In genomic region chr17:7839199-7839889, GRCh38 we compare ENCODE assay signal across 9 cellular contexts. TPM values are rescaled to one million over a fixed set of nuclear protein-coding genes. Genes with fewer than 3 reads are reported as not detected.
DNase-seq lines count a peak whose midpoint lies in the region; ATAC-seq, FAIRE-seq and TF ChIP-seq lines count a peak whose summit lies in the region.
"Had no signal": no experiment of that assay in that cellular context is flagged by ENCODE, and none has a peak within 500 bp of the region (broad histone marks: within the 10 kb centered on the region; RNA-seq: fewer than 3 reads in every experiment).

No MANE protein-coding gene starts in this region.

- peaks cover 23% of the 10 kb centered on the region for H3K36me3 Mint-ChIP-seq in activated B cell treated with CpG ODN at 0.5 μM for 24 hours (ENCODE audit: low read depth)

- H3K4me1 ChIP-seq in hepatocyte (ENCODE audit: insufficient read depth), result peaks cover 30% of the 10 kb centered on the region

- H3K9me2 ChIP-seq in hepatocyte (replicated peaks; ENCODE audit: insufficient read depth), result no peaks in the 10 kb centered on the region

- H3K9me3 ChIP-seq in hepatocyte (ENCODE audit: low read depth), result no peaks in the 10 kb centered on the region

- H3K79me2 ChIP-seq in hepatocyte, result peaks cover 50% of the 10 kb centered on the region

- peaks cover 30% of the 10 kb centered on the region for H4K20me1 ChIP-seq in hepatocyte (ENCODE audit: insufficient read depth, poor library complexity, severe bottlenecking)

- peaks cover 65% of the 10 kb centered on the region for H3K4me1 Mint-ChIP-seq in activated B cell treated with CpG ODN at 0.5 μM for 24 hours
- peaks cover 63% of the 10 kb centered on the region for H3K4me1 Mint-ChIP-seq in stimulated activated naive CD8-positive, alpha-beta T cell treated with anti-CD3 and anti-CD28 coated beads, Interleukin-15, amount 100 ng/mL, for 72 hours

- no peak for FAIRE-seq in HTR-8/SVneo (lab: Jason Lieb, UNC)

- peak; percentile 75 for DNase-seq in SIG-M5 treated with dmso at 0.1 percent for 504 hours (lab: John Stamatoyannopoulos, UW; ENCODE audit: unreplicated experiment)
- no peak for DNase-seq in SIG-M5 (lab: John Stamatoyannopoulos, UW)
- no peak for DNase-seq in activated B cell treated with CpG ODN at 0.5 μM for 24 hours
- DNase-seq in hepatocyte (ENCODE audit: low spot score), result peak; percentile 56
- peak; percentile 60 to 63 for DNase-seq in stimulated activated naive CD8-positive, alpha-beta T cell treated with anti-CD3 and anti-CD28 coated beads, Interleukin-15, amount 100 ng/mL, for 72 hours
- no peak for DNase-seq in HTR-8/SVneo (ENCODE audit: insufficient read length, low spot score)
- no peak for DNase-seq in stimulated activated CD4-positive, alpha-beta T cell treated with anti-CD3 and anti-CD28 coated beads, Interleukin-12 subunit alpha, Interleukin-12 subunit beta, amount 100 ng/mL, for 4 hours
- DNase-seq in NCI-H2081 treated with DMSO at 0.1 percent for 48 hours (lab: John Stamatoyannopoulos, UW), result no peak
- DNase-seq: ACHN had no signal

- 55% methylated on average over 6 of the region's 6 CpGs for WGBS in hepatocyte (ENCODE audit: low lambda C conversion rate, missing lambda C conversion rate)

- no peaks in the 10 kb centered on the region for H3K27me3 ChIP-seq in hepatocyte

- H3K4me3 ChIP-seq in hepatocyte, result peak overlapping the region; percentile 20

- POLR2A ChIA-PET in activated B cell treated with CpG ODN at 0.5 μM for 24 hours (lab: Charles Lee), result interaction anchor here (4.4 to 6.1 kb wide), 2 partner anchors 17 to 153 kb away, joined by 43 to 74 read pairs; partner anchors contain the start of genes CYB5D1, NAA38, TMEM88 and TP53

- H2AFZ ChIP-seq in hepatocyte, result no peak overlapping the region

- H3K27ac ChIP-seq in hepatocyte, result peak overlapping the region; percentile 99

- intact Hi-C loops in activated B cell treated with CpG ODN at 0.5 μM for 24 hours (cut with micrococcal nuclease), result no loop called here

- H3K27me3 Mint-ChIP-seq in activated B cell treated with CpG ODN at 0.5 μM for 24 hours, result no peaks in the 10 kb centered on the region
- no peaks in the 10 kb centered on the region for H3K27me3 Mint-ChIP-seq in stimulated activated naive CD8-positive, alpha-beta T cell treated with anti-CD3 and anti-CD28 coated beads, Interleukin-15, amount 100 ng/mL, for 72 hours

- no peak for ATAC-seq in activated B cell treated with CpG ODN at 0.5 μM for 24 hours (ENCODE audit: low read depth)
- ATAC-seq in stimulated activated naive CD8-positive, alpha-beta T cell treated with anti-CD3 and anti-CD28 coated beads, Interleukin-15, amount 100 ng/mL, for 72 hours, result no peak

- H3K4me3 Mint-ChIP-seq in activated B cell treated with CpG ODN at 0.5 μM for 24 hours, result peak overlapping the region; percentile 6
- peak overlapping the region; percentile 95 to 96 for H3K4me3 Mint-ChIP-seq in stimulated activated naive CD8-positive, alpha-beta T cell treated with anti-CD3 and anti-CD28 coated beads, Interleukin-15, amount 100 ng/mL, for 72 hours

- CTCF ChIA-PET in activated B cell treated with CpG ODN at 0.5 μM for 24 hours (lab: Charles Lee), result interaction anchor here (0.8 kb wide), 1 partner anchor 150 kb away, joined by 3 read pairs; no protein-coding TSS in a partner anchor

- no peaks in the 10 kb centered on the region for H3K9me3 Mint-ChIP-seq in activated B cell treated with CpG ODN at 0.5 μM for 24 hours
- H3K9me3 Mint-ChIP-seq in stimulated activated naive CD8-positive, alpha-beta T cell treated with anti-CD3 and anti-CD28 coated beads, Interleukin-15, amount 100 ng/mL, for 72 hours, result no peaks in the 10 kb centered on the region

- peak overlapping the region; percentile 94 for H3K4me2 ChIP-seq in hepatocyte

- TF ChIP-seq CTCF in activated B cell treated with CpG ODN at 0.5 μM for 24 hours (IDR thresholded peaks at IDR 0.05) (no peak), hepatocyte (IDR thresholded peaks at IDR 0.05; ENCODE audit: poor library complexity) (no peak)

- H3K27ac Mint-ChIP-seq in activated B cell treated with CpG ODN at 0.5 μM for 24 hours, result peak overlapping the region; percentile 89
- H3K27ac Mint-ChIP-seq in stimulated activated naive CD8-positive, alpha-beta T cell treated with anti-CD3 and anti-CD28 coated beads, Interleukin-15, amount 100 ng/mL, for 72 hours, result peak overlapping the region; percentile 100

- no peaks in the 10 kb centered on the region for H3K36me3 ChIP-seq in hepatocyte (replicated peaks; ENCODE audit: insufficient read depth, low read depth)

RNA-seq across cellular contexts. Expression of gene KDM6B, which starts 5.3 kb away (rescaled TPM):
- total RNA-seq in activated B cell treated with CpG ODN at 0.5 μM for 24 hours (70.8 and 72.5 TPM in 2 replicates), hepatocyte (3.3 and 5.9 TPM in 2 replicates)
- 10.2 and 11.3 TPM in 2 replicates for polyA plus RNA-seq in hepatocyte

RNA-seq across cellular contexts. Expression of gene TMEM88, which starts 15.5 kb away (rescaled TPM):
- total RNA-seq in activated B cell treated with CpG ODN at 0.5 μM for 24 hours (3.2 and 7.1 TPM in 2 replicates), hepatocyte (59.6 and 73.3 TPM in 2 replicates)
- polyA plus RNA-seq in hepatocyte, result 241 and 328 TPM in 2 replicates

RNA-seq across cellular contexts. Expression of gene NAA38, which starts 18.0 kb away (rescaled TPM):
- total RNA-seq in activated B cell treated with CpG ODN at 0.5 μM for 24 hours, result 36.0 and 47.9 TPM in 2 replicates
- 49.2 and 66.0 TPM in 2 replicates for total RNA-seq in hepatocyte
- polyA plus RNA-seq in hepatocyte, result 147 and 154 TPM in 2 replicates

RNA-seq across cellular contexts. Expression of gene CYB5D1, which starts 18.5 kb away (rescaled TPM):
- total RNA-seq in activated B cell treated with CpG ODN at 0.5 μM for 24 hours, result 5.4 and 6.1 TPM in 2 replicates
- total RNA-seq in hepatocyte, result 9.1 and 14.1 TPM in 2 replicates
- polyA plus RNA-seq in hepatocyte, result 12.2 and 15.1 TPM in 2 replicates

RNA-seq across cellular contexts. Expression of gene CHD3, which starts 49.2 kb away (rescaled TPM):
- total RNA-seq in activated B cell treated with CpG ODN at 0.5 μM for 24 hours (103 and 109 TPM in 2 replicates), hepatocyte (65.6 and 75.3 TPM in 2 replicates)
- polyA plus RNA-seq in hepatocyte, result 41.2 and 49.4 TPM in 2 replicates

Comparison
In these comparisons a context has a peak if more than half of its experiments do, and no peak if none do; other contexts are left out.
1. DNase-seq: peak in SIG-M5 treated with dmso at 0.1 percent for 504 hours (single experiment), hepatocyte (single experiment) and stimulated activated naive CD8-positive, alpha-beta T cell treated with anti-CD3 and anti-CD28 coated beads, Interleukin-15, amount 100 ng/mL, for 72 hours (2 of 2); none in SIG-M5 (single experiment), activated B cell treated with CpG ODN at 0.5 μM for 24 hours (single experiment), HTR-8/SVneo (single experiment), stimulated activated CD4-positive, alpha-beta T cell treated with anti-CD3 and anti-CD28 coated beads, Interleukin-12 subunit alpha, Interleukin-12 subunit beta, amount 100 ng/mL, for 4 hours (single experiment) and NCI-H2081 treated with DMSO at 0.1 percent for 48 hours (single experiment).
2. RNA of gene KDM6B, which starts 5.3 kb away (total RNA-seq): 70.8 to 72.5 TPM in activated B cell treated with CpG ODN at 0.5 μM for 24 hours; 3.3 to 5.9 TPM in hepatocyte; every median in the first group is over 10 times any median in the second.